Comparison of ENCODE assay signal across 8 cellular contexts in the genomic region with DNA sequence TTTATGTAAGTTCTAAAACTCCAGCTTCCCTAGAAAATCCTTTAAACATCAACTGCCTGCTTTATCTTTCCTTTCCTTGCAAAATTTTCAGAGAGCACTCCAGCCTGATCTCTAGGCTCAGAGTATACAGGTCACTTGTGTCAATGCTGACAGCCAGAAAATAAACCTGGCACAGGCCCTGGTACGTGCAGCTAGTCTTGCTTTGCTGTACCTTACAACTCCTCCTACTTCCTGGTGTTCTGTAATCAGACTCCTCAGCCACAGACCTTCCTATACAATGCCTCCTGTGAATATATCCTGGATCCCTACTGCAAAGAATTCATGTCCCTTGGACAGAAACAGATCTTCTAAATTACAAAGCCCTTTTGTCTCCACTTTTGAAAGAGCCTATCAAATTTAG. TPM values are rescaled to one million over a fixed set of nuclear protein-coding genes. Genes with fewer than 3 reads are reported as not detected.
DNase-seq lines count a peak whose midpoint lies in the region; ATAC-seq, FAIRE-seq and TF ChIP-seq lines count a peak whose summit lies in the region.

No MANE protein-coding gene starts in this region.

- peak overlapping the region; percentile 35; the same call in 2 of the 3 replicates for H3K4me2 ChIP-seq in A549

- no peak for DNase-seq in A549 (ENCODE audit: low read depth in 1 of 2, low spot score in 1 of 2)
- DNase-seq in NCI-H146 (lab: John Stamatoyannopoulos, UW): peak; percentile 31
- peak; percentile 69 for DNase-seq in activated CD8-positive, alpha-beta T cell treated with anti-CD3 and anti-CD28 coated beads, Interleukin-2, amount 10 ng/mL, durations not matched to agents 7 days and 5 days
- no peak for DNase-seq in lower lobe of right lung
- no peak for DNase-seq in T1000 (lab: John Stamatoyannopoulos, UW)

- no peak for TF ChIP-seq CTCF in A549 (IDR thresholded peaks at IDR 0.05)
- no peak for TF ChIP-seq CTCF in lower lobe of right lung (IDR thresholded peaks at IDR 0.05)

- peak overlapping the region; percentile 12 for H3K4me3 Mint-ChIP-seq in activated CD8-positive, alpha-beta T cell treated with anti-CD3 and anti-CD28 coated beads, Interleukin-2, amount 10 ng/mL, durations not matched to agents 7 days and 5 days

- FAIRE-seq in A549 (lab: Jason Lieb, UNC): no peak

- peak; percentile 62 to 79; a peak in 4 of 6 replicates for ATAC-seq in A549
- peak; percentile 30 for ATAC-seq in GM19351 (IDR thresholded peaks at IDR 0.05; ENCODE audit: unreplicated experiment)
- peak; percentile 97 for ATAC-seq in activated CD8-positive, alpha-beta T cell treated with anti-CD3 and anti-CD28 coated beads, Interleukin-2, amount 10 ng/mL, durations not matched to agents 7 days and 5 days
- peak; percentile 85 to 88 for ATAC-seq in lower lobe of right lung
- ATAC-seq in GM18873 (IDR thresholded peaks at IDR 0.05; ENCODE audit: low FRiP score, unreplicated experiment): no peak
- no peak for ATAC-seq in GM19035 (IDR thresholded peaks at IDR 0.05; ENCODE audit: unreplicated experiment)

- POLR2A ChIA-PET in A549 (lab: Yijun Ruan, JAX): no interaction called here
- POLR2A ChIA-PET in activated CD8-positive, alpha-beta T cell treated with anti-CD3 and anti-CD28 coated beads, Interleukin-2, amount 10 ng/mL, durations not matched to agents 7 days and 5 days (lab: Charles Lee): interaction anchor here (0.9 to 1.3 kb wide), 5 partner anchors 10 to 54 kb away, joined by 3 to 5 read pairs (median 3); a partner anchor contains a TSS

- no peak overlapping the region for H3K4me3 ChIP-seq in A549
- H3K4me3 ChIP-seq in lower lobe of right lung: no peak overlapping the region

- peaks cover 5% of the 10 kb centered on the region for H3K36me3 Mint-ChIP-seq in activated CD8-positive, alpha-beta T cell treated with anti-CD3 and anti-CD28 coated beads, Interleukin-2, amount 10 ng/mL, durations not matched to agents 7 days and 5 days (ENCODE audit: low read depth)

- no peaks in the 10 kb centered on the region for H3K27me3 ChIP-seq in lower lobe of right lung (ENCODE audit: low read depth)

- CTCF ChIA-PET in A549 (lab: Yijun Ruan, JAX): interaction anchor here (2.6 kb wide), 1 partner anchor 19 kb away, joined by 9 read pairs; no protein-coding TSS in a partner anchor
- CTCF ChIA-PET in activated CD8-positive, alpha-beta T cell treated with anti-CD3 and anti-CD28 coated beads, Interleukin-2, amount 10 ng/mL, durations not matched to agents 7 days and 5 days (lab: Charles Lee): interaction anchor here (0.7 to 3.5 kb wide), 12 partner anchors 10 to 188 kb away, joined by 3 to 17 read pairs (median 6); no protein-coding TSS in a partner anchor

- H3K4me1 Mint-ChIP-seq in activated CD8-positive, alpha-beta T cell treated with anti-CD3 and anti-CD28 coated beads, Interleukin-2, amount 10 ng/mL, durations not matched to agents 7 days and 5 days (ENCODE audit: low read depth): peaks cover 57% of the 10 kb centered on the region

- H3K4me1 ChIP-seq in A549 (peaks cover 13% of the 10 kb centered on the region; the same call in 2 of the 3 replicates), lower lobe of right lung (peaks cover 19% of the 10 kb centered on the region)

- no peak for TF ChIP-seq EP300 in A549 (IDR thresholded peaks at IDR 0.05)

- no peaks in the 10 kb centered on the region for H3K36me3 ChIP-seq in lower lobe of right lung

- H3K27ac ChIP-seq in A549: peak overlapping the region; percentile 47 to 66; a peak in 4 of 6 replicates
- peak overlapping the region; percentile 38 for H3K27ac ChIP-seq in lower lobe of right lung

- H3K9me3 ChIP-seq in A549: no peaks in the 10 kb centered on the region
- no peaks in the 10 kb centered on the region for H3K9me3 ChIP-seq in lower lobe of right lung

- H3K9me3 Mint-ChIP-seq in activated CD8-positive, alpha-beta T cell treated with anti-CD3 and anti-CD28 coated beads, Interleukin-2, amount 10 ng/mL, durations not matched to agents 7 days and 5 days (ENCODE audit: insufficient read depth): no peaks in the 10 kb centered on the region

- 0% methylated on average over 1 of the region's 1 CpG for WGBS in A549 (ENCODE audit: missing lambda C conversion rate)

- no peaks in the 10 kb centered on the region for H3K27me3 Mint-ChIP-seq in activated CD8-positive, alpha-beta T cell treated with anti-CD3 and anti-CD28 coated beads, Interleukin-2, amount 10 ng/mL, durations not matched to agents 7 days and 5 days (ENCODE audit: low read depth)

- intact Hi-C loops in lower lobe of right lung (cut with DNase I): no loop called here

- TF ChIP-seq POLR2A in A549 (IDR thresholded peaks at IDR 0.05; ENCODE audit: low read length): no peak

- peak overlapping the region; percentile 90 for H3K27ac Mint-ChIP-seq in activated CD8-positive, alpha-beta T cell treated with anti-CD3 and anti-CD28 coated beads, Interleukin-2, amount 10 ng/mL, durations not matched to agents 7 days and 5 days

- TF ChIP-seq RAD21 in A549 (conservative IDR thresholded peaks at IDR 0.05 in 1 of 2, IDR thresholded peaks at IDR 0.05 in 1 of 2): no peak

TF ChIP-seq in A549, 52 proteins besides CTCF, POLR2A, EP300 and RAD21:
- TF ChIP-seq HOXB13 (CRISPR knock-in tag; IDR thresholded peaks at IDR 0.05; ENCODE audit: low read depth): no peak
- no peak for TF ChIP-seq CEBPB (IDR thresholded peaks at IDR 0.05)
- no peak for TF ChIP-seq MYC (IDR thresholded peaks at IDR 0.05; ENCODE audit: borderline replicate concordance, low read length)
- no peak for TF ChIP-seq POLR2AphosphoS2 (conservative IDR thresholded peaks at IDR 0.05; ENCODE audit: low read length)
- TF ChIP-seq TP53 (CRISPR knock-in tag; IDR thresholded peaks at IDR 0.05): no peak
- no peak for TF ChIP-seq MAFK (IDR thresholded peaks at IDR 0.05; ENCODE audit: partially characterized antibody)
- no peak for TF ChIP-seq RFX5 (IDR thresholded peaks at IDR 0.05)

RNA-seq across cellular contexts. Expression of a gene that starts 24.2 kb away (rescaled TPM):
- 432 and 458 TPM in 2 replicates for polyA plus RNA-seq in A549 (2011; rRNA removed)
- polyA plus RNA-seq in A549 (2012; cell fraction: cytosol; rRNA removed): 66.4 and 75.8 TPM in 2 replicates
- polyA plus RNA-seq in A549 (2012; cell fraction: nucleus; rRNA removed): 17.6 and 18.7 TPM in 2 replicates
- polyA plus RNA-seq in A549 (2017; fragmentation: RNase III; extraction: RNeasy Plus Mini Kit Qiagen cat#74134 plus additional on column Dnase treatment): 197 to 215 TPM (median 199 TPM) in 3 replicates
- 159 and 220 TPM in 2 replicates for polyA minus RNA-seq in A549 (2011; rRNA and poly(A)+ RNA removed)
- 100 to 1,000 TPM; 434 to 461 TPM for total RNA-seq in activated CD8-positive, alpha-beta T cell treated with anti-CD3 and anti-CD28 coated beads, Interleukin-2, amount 10 ng/mL, durations not matched to agents 7 days and 5 days
- total RNA-seq in lower lobe of right lung: 199 TPM

RNA-seq across cellular contexts. Expression of a gene that starts 53.7 kb away (rescaled TPM):
- polyA plus RNA-seq in A549 (2011; rRNA removed): 54.8 and 62.9 TPM in 2 replicates
- polyA plus RNA-seq in A549 (2012; cell fraction: cytosol; rRNA removed): 5.3 and 7.3 TPM in 2 replicates
- 4.1 and 4.9 TPM in 2 replicates for polyA plus RNA-seq in A549 (2012; cell fraction: nucleus; rRNA removed)
- 8.9 to 10.9 TPM (median 10.1 TPM) in 3 replicates for polyA plus RNA-seq in A549 (2017; fragmentation: RNase III; extraction: RNeasy Plus Mini Kit Qiagen cat#74134 plus additional on column Dnase treatment)
- polyA minus RNA-seq in A549 (2011; rRNA and poly(A)+ RNA removed): 11.2 and 16.4 TPM in 2 replicates
- not detected for total RNA-seq in activated CD8-positive, alpha-beta T cell treated with anti-CD3 and anti-CD28 coated beads, Interleukin-2, amount 10 ng/mL, durations not matched to agents 7 days and 5 days
- total RNA-seq in lower lobe of right lung: 7.1 TPM

Comparison
In these comparisons a context has a peak if more than half of its experiments do, and no peak if none do; other contexts are left out.
1. ATAC-seq: peak in A549 (2 of 2), GM19351 (single experiment), activated CD8-positive, alpha-beta T cell treated with anti-CD3 and anti-CD28 coated beads, Interleukin-2, amount 10 ng/mL, durations not matched to agents 7 days and 5 days (single experiment) and lower lobe of right lung (2 of 2); none in GM18873 (single experiment) and GM19035 (single experiment).
2. DNase-seq: peak in NCI-H146 (single experiment) and activated CD8-positive, alpha-beta T cell treated with anti-CD3 and anti-CD28 coated beads, Interleukin-2, amount 10 ng/mL, durations not matched to agents 7 days and 5 days (single experiment); none in A549 (0 of 2), lower lobe of right lung (single experiment) and T1000 (single experiment).